ENCODE assay signal across 9 cellular contexts in the genomic region with DNA sequence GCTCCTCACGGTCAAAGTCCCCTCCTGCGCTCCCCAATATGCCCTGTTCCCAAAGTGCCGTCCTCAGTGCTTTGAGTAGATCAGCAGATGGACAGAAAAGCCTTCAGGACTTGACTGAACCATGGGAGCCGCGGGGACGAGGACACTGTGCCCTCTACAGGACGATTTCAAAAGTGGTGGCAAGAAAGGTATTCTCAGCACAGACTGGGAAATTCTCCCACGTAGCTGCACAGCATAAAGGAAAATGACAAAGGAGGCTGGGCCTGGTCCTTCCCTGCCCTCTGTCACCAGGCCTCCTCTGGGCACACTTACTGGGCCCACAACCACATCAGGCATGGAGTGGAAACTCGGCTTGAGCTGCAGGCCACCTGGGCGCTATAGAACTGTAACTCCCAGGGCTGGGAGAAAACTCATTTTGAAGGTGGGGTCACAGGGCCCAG. TPM values are rescaled to one million over a fixed set of nuclear protein-coding genes. Genes with fewer than 3 reads are reported as not detected.
DNase-seq lines count a peak whose midpoint lies in the region; ATAC-seq, FAIRE-seq and TF ChIP-seq lines count a peak whose summit lies in the region.
"Had no signal": no experiment of that assay in that cellular context is flagged by ENCODE, and none has a peak within 500 bp of the region (broad histone marks: within the 10 kb centered on the region; RNA-seq: fewer than 3 reads in every experiment).

No MANE protein-coding gene starts in this region.

- H2AK5ac ChIP-seq in mesenchymal stem cell (ENCODE audit: low read length, severe bottlenecking): no peak overlapping the region

- H3K4me3 ChIP-seq in A549: no peak overlapping the region
- no peak overlapping the region for H3K4me3 ChIP-seq in mesenchymal stem cell (ENCODE audit: insufficient read depth in 1 of 2, low read depth in 1 of 2, low read length in 2 of 2)
- H3K4me3 ChIP-seq: ovary had no signal

- peak; percentile 96 to 98 for ATAC-seq in A549
- peak; percentile 79 for ATAC-seq in GM18498 (IDR thresholded peaks at IDR 0.05; ENCODE audit: unreplicated experiment)
- peak; percentile 88 for ATAC-seq in HG02884 (IDR thresholded peaks at IDR 0.05; ENCODE audit: unreplicated experiment)

- no peak overlapping the region for H4K91ac ChIP-seq in mesenchymal stem cell (ENCODE audit: low read length)

- no peaks in the 10 kb centered on the region for H3K36me3 ChIP-seq in mesenchymal stem cell (ENCODE audit: control insufficient read depth in 1 of 2, insufficient read depth in 2 of 2, low read depth in 1 of 2, low read length in 2 of 2)
- H3K36me3 ChIP-seq: ovary had no signal

- peak; percentile 86 to 93 for TF ChIP-seq RAD21 in A549 (conservative IDR thresholded peaks at IDR 0.05 in 1 of 2, IDR thresholded peaks at IDR 0.05 in 1 of 2)

- no peak overlapping the region for H2BK12ac ChIP-seq in mesenchymal stem cell (ENCODE audit: low read length in 2 of 2)

- H3K27ac ChIP-seq in A549 (0 out of 6 replicates have a peak overlapping the region, but pooled peaks of 1 of the 2 experiments have one; percentile 34), mesenchymal stem cell (ENCODE audit: low read length, poor library complexity, severe bottlenecking) (no peak overlapping the region)
- H3K27ac ChIP-seq: ovary had no signal

- H3K18ac ChIP-seq in mesenchymal stem cell (ENCODE audit: low read depth in 1 of 2, low read length in 2 of 2): no peak overlapping the region

- no peak overlapping the region for H2BK120ac ChIP-seq in mesenchymal stem cell (ENCODE audit: low read depth, low read length)

- H3K23ac ChIP-seq in mesenchymal stem cell (ENCODE audit: low read length in 2 of 2): no peak overlapping the region

- peak; percentile 80 for DNase-seq in A549 (ENCODE audit: low read depth in 1 of 2, low spot score in 1 of 2)
- peak; percentile 69 for DNase-seq in NCI-H460 (ENCODE audit: extremely low read depth, low read depth)
- DNase-seq in activated CD4-positive, alpha-beta T cell treated with anti-CD3 and anti-CD28 coated beads, Interleukin-2, amount 50 U/mL, for 4 hours: peak; percentile 34 to 35
- DNase-seq in effector CD8-positive, alpha-beta T cell (lab: John Stamatoyannopoulos, UW): peak; percentile 5
- peak; percentile 71 for DNase-seq in mesenchymal stem cell
- DNase-seq in stimulated activated CD8-positive, alpha-beta memory T cell treated with anti-CD3 and anti-CD28 coated beads, Interleukin-7, amount 100 ng/mL, for 4 hours (ENCODE audit: low read depth in 2 of 2): peak; percentile 21 to 34

- peaks cover 0 to 6% of the 10 kb centered on the region in 2 experiments for H3K27me3 ChIP-seq in mesenchymal stem cell (ENCODE audit: control insufficient read depth in 1 of 2, insufficient read depth in 1 of 2, low read length in 2 of 2)
- H3K27me3 ChIP-seq: ovary had no signal

- TF ChIP-seq EP300 in A549 (IDR thresholded peaks at IDR 0.05): no peak

- H2AFZ ChIP-seq in mesenchymal stem cell (ENCODE audit: low read depth, low read length): no peak overlapping the region

- no peak overlapping the region for H3K9ac ChIP-seq in mesenchymal stem cell (ENCODE audit: low read length)

- no peak for TF ChIP-seq POLR2A in A549 (IDR thresholded peaks at IDR 0.05; ENCODE audit: low read length)

- H3K4me2 ChIP-seq in A549 (no peak overlapping the region; the same call in 2 of the 3 replicates), mesenchymal stem cell (ENCODE audit: low read length, poor library complexity, severe bottlenecking) (no peak overlapping the region)

- FAIRE-seq in A549 (lab: Jason Lieb, UNC): no peak

- H3K4me1 ChIP-seq in A549: peaks cover 3% of the 10 kb centered on the region; the same call in 1 of the 3 replicates
- H3K4me1 ChIP-seq in mesenchymal stem cell (ENCODE audit: control insufficient read depth, insufficient read depth, low read depth, low read length): no peaks in the 10 kb centered on the region

- POLR2A ChIA-PET in A549 (lab: Yijun Ruan, JAX): interaction anchor here (0.6 kb wide), 1 partner anchor 45 kb away, joined by 3 read pairs; no protein-coding TSS in a partner anchor

- WGBS in A549 (ENCODE audit: missing lambda C conversion rate): 17% methylated on average over 10 of the region's 10 CpGs
- WGBS in mesenchymal stem cell: 30% methylated on average over 10 of the region's 10 CpGs

- no peaks in the 10 kb centered on the region for H3K79me1 ChIP-seq in mesenchymal stem cell (replicated peaks; ENCODE audit: low read length, poor library complexity, severe bottlenecking)

- H2BK15ac ChIP-seq in mesenchymal stem cell (ENCODE audit: low read depth, poor library complexity, severe bottlenecking): no peak overlapping the region

- peak; percentile 79 for TF ChIP-seq CTCF in A549 (IDR thresholded peaks at IDR 0.05)

- H3K9me3 ChIP-seq in A549 (no peaks in the 10 kb centered on the region), mesenchymal stem cell (ENCODE audit: control insufficient read depth, low read length) (no peaks in the 10 kb centered on the region)
- H3K9me3 ChIP-seq: ovary had no signal

- H4K8ac ChIP-seq in mesenchymal stem cell (ENCODE audit: low read length): peak overlapping the region; percentile 53

- CTCF ChIA-PET in A549 (lab: Yijun Ruan, JAX): interaction anchor here (0.6 to 5.6 kb wide), 67 partner anchors 8 to 955 kb away, joined by 3 to 110 read pairs (median 4); no protein-coding TSS in a partner anchor

- no peak overlapping the region for H3K14ac ChIP-seq in mesenchymal stem cell (ENCODE audit: low read length in 2 of 2)

- no peak overlapping the region for H2BK5ac ChIP-seq in mesenchymal stem cell (ENCODE audit: low read depth, low read length, poor library complexity, severe bottlenecking)

- H3K4ac ChIP-seq in mesenchymal stem cell (ENCODE audit: low read depth in 1 of 2, low read length in 2 of 2): no peak overlapping the region

TF ChIP-seq in A549, 52 proteins besides CTCF, POLR2A, EP300 and RAD21:
- TF ChIP-seq, protein P1, sequence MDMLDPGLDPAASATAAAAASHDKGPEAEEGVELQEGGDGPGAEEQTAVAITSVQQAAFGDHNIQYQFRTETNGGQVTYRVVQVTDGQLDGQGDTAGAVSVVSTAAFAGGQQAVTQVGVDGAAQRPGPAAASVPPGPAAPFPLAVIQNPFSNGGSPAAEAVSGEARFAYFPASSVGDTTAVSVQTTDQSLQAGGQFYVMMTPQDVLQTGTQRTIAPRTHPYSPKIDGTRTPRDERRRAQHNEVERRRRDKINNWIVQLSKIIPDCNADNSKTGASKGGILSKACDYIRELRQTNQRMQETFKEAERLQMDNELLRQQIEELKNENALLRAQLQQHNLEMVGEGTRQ (IDR thresholded peaks at IDR 0.05): no peak
- TF ChIP-seq ZFP36 (IDR thresholded peaks at IDR 0.05; ENCODE audit: borderline replicate concordance, partially characterized antibody) (peak; percentile 68), SMC3 (IDR thresholded peaks at IDR 0.05) (peak; percentile 77)

RNA-seq across cellular contexts. Expression of a gene that starts 16.7 kb away (rescaled TPM):
- polyA plus RNA-seq in A549 (2011; rRNA removed): 26.5 and 29.8 TPM in 2 replicates
- 8.4 and 10.4 TPM in 2 replicates for polyA plus RNA-seq in A549 (2012; cell fraction: cytosol; rRNA removed)
- 5.7 and 8.2 TPM in 2 replicates for polyA plus RNA-seq in A549 (2012; cell fraction: nucleus; rRNA removed)
- polyA plus RNA-seq in A549 (2017; fragmentation: RNase III; extraction: RNeasy Plus Mini Kit Qiagen cat#74134 plus additional on column Dnase treatment): 13.8 to 14.3 TPM (median 14.1 TPM) in 3 replicates
- polyA minus RNA-seq in A549 (2011; rRNA and poly(A)+ RNA removed): 20.7 and 22.9 TPM in 2 replicates
- 20.3 and 21.6 TPM in 2 replicates for total RNA-seq in NCI-H460 (2014; rRNA removed; shearing (Covaris generic))
- polyA plus RNA-seq in NCI-H460 (2014; cell fraction: nucleus; rRNA removed): 6.7 and 9.4 TPM in 2 replicates
- 11.1 TPM for polyA plus RNA-seq in mesenchymal stem cell (2013, experiment 1 of 2)
- 11.7 TPM for polyA plus RNA-seq in mesenchymal stem cell (2013, experiment 2 of 2)

Comparison
In these comparisons a context has a peak if more than half of its experiments do, and no peak if none do; other contexts are left out.
1. DNase-seq: peak in every context shown above with its lines; median percentile 80 in A549; 71 in mesenchymal stem cell; 69 in NCI-H460; 34 in activated CD4-positive, alpha-beta T cell treated with anti-CD3 and anti-CD28 coated beads, Interleukin-2, amount 50 U/mL, for 4 hours; 28 in stimulated activated CD8-positive, alpha-beta memory T cell treated with anti-CD3 and anti-CD28 coated beads, Interleukin-7, amount 100 ng/mL, for 4 hours; 5 in effector CD8-positive, alpha-beta T cell.